16 cellular contexts compared by ENCODE assay signal in genomic region chr12:53990311-53991076, GRCh38. TPM values are rescaled to one million over a fixed set of nuclear protein-coding genes. Genes with fewer than 3 reads are reported as not detected.
DNase-seq lines count a peak whose midpoint lies in the region; ATAC-seq, FAIRE-seq and TF ChIP-seq lines count a peak whose summit lies in the region.
"Had no signal": no experiment of that assay in that cellular context is flagged by ENCODE, and none has a peak within 500 bp of the region (broad histone marks: within the 10 kb centered on the region; RNA-seq: fewer than 3 reads in every experiment).

No MANE protein-coding gene starts in this region.

- FAIRE-seq in keratinocyte (lab: Jason Lieb, UNC) = no peak
- FAIRE-seq: astrocyte, GM18507 had no signal

- CTCF ChIA-PET in HEK293 (lab: Yijun Ruan, JAX) = interaction anchor here (0.5 to 3.0 kb wide), 16 partner anchors 10 to 403 kb away, joined by 3 to 25 read pairs (median 4); partner anchors contain the start of gene HOXC8
- CTCF ChIA-PET in CD8-positive, alpha-beta T cell (lab: Charles Lee) = interaction anchor here (0.6 to 4.5 kb wide), 9 partner anchors 11 to 288 kb away, joined by 3 to 29 read pairs (median 4); no protein-coding TSS in a partner anchor

- H3K4me3 Mint-ChIP-seq in CD8-positive, alpha-beta T cell = no peak overlapping the region

- no peak for TF ChIP-seq CTCF in HEK293 (tag by site-specific recombination; IDR thresholded peaks at IDR 0.05)
- TF ChIP-seq CTCF in keratinocyte (optimal IDR thresholded peaks at IDR 0.05 in 1 of 3, IDR thresholded peaks at IDR 0.05 in 1 of 3, conservative IDR thresholded peaks at IDR 0.05 in 1 of 3; ENCODE audit: extremely low read depth in 1 of 3, insufficient read depth in 2 of 3, low read length in 3 of 3) = no peak
- TF ChIP-seq CTCF in CD8-positive, alpha-beta T cell (IDR thresholded peaks at IDR 0.05) = no peak

- no peaks in the 10 kb centered on the region for H3K9me1 ChIP-seq in keratinocyte (ENCODE audit: control insufficient read depth, extremely low read depth, insufficient read depth, low read length)

- H3K36me3 Mint-ChIP-seq in CD8-positive, alpha-beta T cell = no peaks in the 10 kb centered on the region
- H3K36me3 Mint-ChIP-seq: CD4-positive, alpha-beta memory T cell had no signal

- no peak overlapping the region for H3K9ac ChIP-seq in keratinocyte (ENCODE audit: control insufficient read depth, extremely low read depth, insufficient read depth, low read length)
- peak overlapping the region; percentile 99 for H3K9ac ChIP-seq in skeletal muscle satellite cell (ENCODE audit: low read depth, low read length)

- H3K4me2 ChIP-seq in keratinocyte (ENCODE audit: control insufficient read depth, extremely low read depth, insufficient read depth, low read depth, low read length) = peak overlapping the region; percentile 12
- H3K4me2 ChIP-seq in skeletal muscle satellite cell (ENCODE audit: low read length) = peak overlapping the region; percentile 100

- POLR2A ChIA-PET in HEK293 (lab: Yijun Ruan, JAX) = interaction anchor here (1.8 kb wide), 1 partner anchor 10 kb away, joined by 10 read pairs; the partner anchor contains the start of gene HOXC9
- POLR2A ChIA-PET in CD8-positive, alpha-beta T cell (lab: Charles Lee) = interaction anchor here (0.6 to 1.1 kb wide), 2 partner anchors 15 to 206 kb away, joined by 3 to 6 read pairs; partner anchors contain the start of gene HOTAIR

- no peak for ATAC-seq in CD8-positive, alpha-beta T cell
- ATAC-seq in HG02885 (IDR thresholded peaks at IDR 0.05; ENCODE audit: poor library complexity, unreplicated experiment) = no peak

- no peaks in the 10 kb centered on the region for H4K20me1 ChIP-seq in keratinocyte (ENCODE audit: control insufficient read depth, extremely low read depth, insufficient read depth, low read length)

- H3K4me3 ChIP-seq in HEK293 (ENCODE audit: low read depth, low read length) (no peak overlapping the region), keratinocyte (ENCODE audit: control insufficient read depth in 2 of 3, extremely low read depth in 1 of 3, insufficient read depth in 2 of 3, low read depth in 1 of 3, low read length in 3 of 3) (no peak overlapping the region), skeletal muscle satellite cell (ENCODE audit: low read length) (peak overlapping the region; percentile 93)
- no peak overlapping the region for H3K4me3 ChIP-seq in CD8-positive, alpha-beta T cell (ENCODE audit: low read depth, low read length)

- no peak overlapping the region for H2AFZ ChIP-seq in keratinocyte (ENCODE audit: control insufficient read depth, low read length)

- H3K27ac ChIP-seq in HEK293 (ENCODE audit: extremely low read depth, low read depth, low read length) (peak overlapping the region; percentile 71), keratinocyte (ENCODE audit: control insufficient read depth, insufficient read depth, low read length) (no peak overlapping the region)
- no peak overlapping the region for H3K27ac ChIP-seq in CD8-positive, alpha-beta T cell (ENCODE audit: low read depth, low read length)

- H3K9me3 ChIP-seq in HEK293 (ENCODE audit: control insufficient read depth, insufficient read depth, low read depth, low read length) (no peaks in the 10 kb centered on the region), keratinocyte (ENCODE audit: control insufficient read depth, low read depth, low read length) (no peaks in the 10 kb centered on the region), skeletal muscle satellite cell (replicated peaks; ENCODE audit: low read length) (no peaks in the 10 kb centered on the region)
- H3K9me3 ChIP-seq in CD8-positive, alpha-beta T cell (ENCODE audit: low read length) = no peaks in the 10 kb centered on the region

- no peaks in the 10 kb centered on the region for H3K27me3 ChIP-seq in keratinocyte (ENCODE audit: control insufficient read depth, extremely low read depth, insufficient read depth, low read length)
- no peaks in the 10 kb centered on the region for H3K27me3 ChIP-seq in skeletal muscle satellite cell (ENCODE audit: control insufficient read depth, insufficient read depth, low read length)
- peaks cover 96% of the 10 kb centered on the region for H3K27me3 ChIP-seq in CD8-positive, alpha-beta T cell (ENCODE audit: insufficient read depth, low read length)

- H3K27me3 Mint-ChIP-seq in CD8-positive, alpha-beta T cell (ENCODE audit: low read depth) = peaks cover 92% of the 10 kb centered on the region

- no peaks in the 10 kb centered on the region for H3K36me3 ChIP-seq in HEK293 (ENCODE audit: control insufficient read depth in 2 of 2, insufficient read depth in 1 of 2, low read length in 2 of 2)
- H3K36me3 ChIP-seq in keratinocyte (ENCODE audit: control insufficient read depth in 2 of 2, extremely low read depth in 1 of 2, insufficient read depth in 2 of 2, low read length in 2 of 2) = peaks cover 0 to 2% of the 10 kb centered on the region in 2 experiments
- no peaks in the 10 kb centered on the region for H3K36me3 ChIP-seq in skeletal muscle satellite cell (ENCODE audit: insufficient read depth, low read length)
- H3K36me3 ChIP-seq in CD8-positive, alpha-beta T cell (ENCODE audit: insufficient read depth, low read length) = no peaks in the 10 kb centered on the region

- peaks cover 36% of the 10 kb centered on the region for H3K4me1 ChIP-seq in HEK293 (ENCODE audit: control insufficient read depth, insufficient read depth, low read length)
- peaks cover 35% of the 10 kb centered on the region for H3K4me1 ChIP-seq in keratinocyte (ENCODE audit: control insufficient read depth, extremely low read depth, insufficient read depth, low read length)
- H3K4me1 ChIP-seq in skeletal muscle satellite cell (ENCODE audit: control insufficient read depth, insufficient read depth, low read length) = peaks cover 63% of the 10 kb centered on the region
- peaks cover 34% of the 10 kb centered on the region for H3K4me1 ChIP-seq in CD8-positive, alpha-beta T cell (ENCODE audit: insufficient read depth, low read length)

- intact Hi-C loops in CD8-positive, alpha-beta T cell (cut with DNase I, micrococcal nuclease) = no loop called here

- H3K9me3 Mint-ChIP-seq in CD8-positive, alpha-beta T cell = no peaks in the 10 kb centered on the region
- H3K9me3 Mint-ChIP-seq: activated T-helper 2 cell treated with anti-CD3 and anti-CD28 coated beads, Interferon-gamma antibody, Interleukin-2, Interleukin-4, amounts not matched to agents 10 μg/mL and 5 μg/mL and 100 μg/mL, durations not matched to agents 14 hours and 24 hours and 36 hours had no signal

- peaks cover 97% of the 10 kb centered on the region for H3K79me2 ChIP-seq in keratinocyte (ENCODE audit: control insufficient read depth, insufficient read depth, low read length)

- H3K4me1 Mint-ChIP-seq in CD8-positive, alpha-beta T cell (ENCODE audit: low read depth) = peaks cover 41% of the 10 kb centered on the region

- H3K27ac Mint-ChIP-seq in CD8-positive, alpha-beta T cell = no peak overlapping the region
- H3K27ac Mint-ChIP-seq: activated T-helper 2 cell treated with anti-CD3 and anti-CD28 coated beads, Interferon-gamma antibody, Interleukin-2, Interleukin-4, amounts not matched to agents 10 μg/mL and 5 μg/mL and 100 μg/mL, durations not matched to agents 14 hours and 24 hours and 36 hours had no signal

- dilution Hi-C loops in keratinocyte (cut with MboI; ENCODE audit: extremely low pct_ligation_motif_present, low sequenced_read_pairs) = no loop called here

- DNase-seq in NCI-H69 (lab: John Stamatoyannopoulos, UW) (peak; percentile 86), keratinocyte (ENCODE audit: low read depth, low spot score) (no peak)
- no peak for DNase-seq in CD8-positive, alpha-beta T cell
- DNase-seq in stimulated activated CD8-positive, alpha-beta memory T cell treated with anti-CD3 and anti-CD28 coated beads, Interleukin-4, amount 100 ng/mL, for 48 hours = no peak
- DNase-seq: CD4-positive, alpha-beta memory T cell; H7; MV-4-11; NCI-H345; stimulated activated CD4-positive, alpha-beta T cell treated with anti-CD3 and anti-CD28 coated beads, Interleukin-4, amount 100 ng/mL, for 4 hours; stimulated activated naive CD4-positive, alpha-beta T cell treated with Interleukin-2 at 50 U/mL for 16 hours had no signal

RNA-seq across cellular contexts. Expression of gene HOXC10, which starts 5.5 kb away (rescaled TPM):
- 7.3 to 33.1 TPM (median 14.1 TPM) in 3 replicates for polyA plus RNA-seq in keratinocyte
- polyA plus RNA-seq in keratinocyte (2011; ENCODE audit: low read depth) = 19.6 TPM
- polyA plus RNA-seq in keratinocyte (2011; cell fraction: cytosol; rRNA removed) = 24.3 and 25.3 TPM in 2 replicates
- polyA plus RNA-seq in keratinocyte (2011; cell fraction: nucleus; rRNA removed) = 11.5 and 14.8 TPM in 2 replicates
- polyA plus RNA-seq in keratinocyte (2012; ENCODE audit: low replicate concordance) = 26.1 and 26.3 TPM in 2 replicates
- polyA minus RNA-seq in keratinocyte = 5.1 to 26.1 TPM (median 7.3 TPM) in 3 replicates
- 21.1 TPM for polyA minus RNA-seq in keratinocyte (2011; cell fraction: cytosol; rRNA and poly(A)+ RNA removed)
- polyA minus RNA-seq in keratinocyte (2011; cell fraction: nucleus; rRNA and poly(A)+ RNA removed) = 4.0 and 6.6 TPM in 2 replicates
- total RNA-seq in skeletal muscle satellite cell (2012; rRNA removed) = 1.8 and 3.7 TPM in 2 replicates
- total RNA-seq in CD8-positive, alpha-beta T cell = not detected
- total RNA-seq: activated T-helper 2 cell treated with anti-CD3 and anti-CD28 coated beads, Interferon-gamma antibody, Interleukin-2, Interleukin-4, amounts not matched to agents 10 μg/mL and 5 μg/mL and 100 μg/mL, durations not matched to agents 14 hours and 24 hours and 36 hours; astrocyte; CD4-positive, alpha-beta memory T cell; H7 had no signal
- polyA plus RNA-seq: CD4-positive, alpha-beta memory T cell had no signal

RNA-seq across cellular contexts. Expression of gene HOXC9, which starts 9.5 kb away (rescaled TPM):
- polyA plus RNA-seq in keratinocyte = 1.1 to 3.3 TPM (median 1.8 TPM) in 3 replicates
- 2.9 TPM for polyA plus RNA-seq in keratinocyte (2011; ENCODE audit: low read depth)
- 2.4 and 2.9 TPM in 2 replicates for polyA plus RNA-seq in keratinocyte (2011; cell fraction: cytosol; rRNA removed)
- 3.1 and 3.7 TPM in 2 replicates for polyA plus RNA-seq in keratinocyte (2011; cell fraction: nucleus; rRNA removed)
- 3.5 and 4.4 TPM in 2 replicates for polyA plus RNA-seq in keratinocyte (2012; ENCODE audit: low replicate concordance)
- 0.23 to 1.4 TPM (median 0.90 TPM) in 3 replicates for polyA minus RNA-seq in keratinocyte
- 2.1 TPM for polyA minus RNA-seq in keratinocyte (2011; cell fraction: cytosol; rRNA and poly(A)+ RNA removed)
- 1.2 and 1.4 TPM in 2 replicates for polyA minus RNA-seq in keratinocyte (2011; cell fraction: nucleus; rRNA and poly(A)+ RNA removed)
- total RNA-seq in skeletal muscle satellite cell (2012; rRNA removed) = 4.1 and 7.6 TPM in 2 replicates
- total RNA-seq in CD8-positive, alpha-beta T cell = not detected
- total RNA-seq: activated T-helper 2 cell treated with anti-CD3 and anti-CD28 coated beads, Interferon-gamma antibody, Interleukin-2, Interleukin-4, amounts not matched to agents 10 μg/mL and 5 μg/mL and 100 μg/mL, durations not matched to agents 14 hours and 24 hours and 36 hours; astrocyte; CD4-positive, alpha-beta memory T cell; H7 had no signal
- polyA plus RNA-seq: CD4-positive, alpha-beta memory T cell had no signal

RNA-seq across cellular contexts. Expression of gene HOTAIR, which starts 15.7 kb away (rescaled TPM):
- polyA plus RNA-seq in keratinocyte = 2.5 to 4.0 TPM (median 2.9 TPM) in 3 replicates
- 3.5 TPM for polyA plus RNA-seq in keratinocyte (2011; ENCODE audit: low read depth)
- 2.4 and 2.8 TPM in 2 replicates for polyA plus RNA-seq in keratinocyte (2011; cell fraction: cytosol; rRNA removed)
- polyA plus RNA-seq in keratinocyte (2011; cell fraction: nucleus; rRNA removed) = 7.6 and 8.3 TPM in 2 replicates
- 1.2 and 3.3 TPM in 2 replicates for polyA plus RNA-seq in keratinocyte (2012; ENCODE audit: low replicate concordance)
- 0.22 to 0.92 TPM (median 0.56 TPM) in 3 replicates for polyA minus RNA-seq in keratinocyte
- polyA minus RNA-seq in keratinocyte (2011; cell fraction: cytosol; rRNA and poly(A)+ RNA removed) = 0.96 TPM
- polyA minus RNA-seq in keratinocyte (2011; cell fraction: nucleus; rRNA and poly(A)+ RNA removed) = 0.53 and 0.85 TPM in 2 replicates
- total RNA-seq in skeletal muscle satellite cell (2012; rRNA removed) = 0.22 and 0.25 TPM in 2 replicates
- not detected for total RNA-seq in CD8-positive, alpha-beta T cell
- total RNA-seq: activated T-helper 2 cell treated with anti-CD3 and anti-CD28 coated beads, Interferon-gamma antibody, Interleukin-2, Interleukin-4, amounts not matched to agents 10 μg/mL and 5 μg/mL and 100 μg/mL, durations not matched to agents 14 hours and 24 hours and 36 hours; astrocyte; CD4-positive, alpha-beta memory T cell; H7 had no signal
- polyA plus RNA-seq: CD4-positive, alpha-beta memory T cell had no signal

RNA-seq across cellular contexts. Expression of gene HOXC11, which starts 17.6 kb away (rescaled TPM):
- polyA plus RNA-seq in keratinocyte = 1.2 to 2.4 TPM (median 1.6 TPM) in 3 replicates
- 1.1 TPM for polyA plus RNA-seq in keratinocyte (2011; ENCODE audit: low read depth)
- 0.92 and 1.9 TPM in 2 replicates for polyA plus RNA-seq in keratinocyte (2011; cell fraction: cytosol; rRNA removed)
- polyA plus RNA-seq in keratinocyte (2011; cell fraction: nucleus; rRNA removed) = 3.5 and 5.5 TPM in 2 replicates
- polyA plus RNA-seq in keratinocyte (2012; ENCODE audit: low replicate concordance) = 5.1 and 6.3 TPM in 2 replicates
- 1.2 to 2.3 TPM (median 1.3 TPM) in 3 replicates for polyA minus RNA-seq in keratinocyte
- polyA minus RNA-seq in keratinocyte (2011; cell fraction: cytosol; rRNA and poly(A)+ RNA removed) = 2.3 TPM
- 1.6 and 2.2 TPM in 2 replicates for polyA minus RNA-seq in keratinocyte (2011; cell fraction: nucleus; rRNA and poly(A)+ RNA removed)
- total RNA-seq in skeletal muscle satellite cell (2012; rRNA removed) = under 0.01 and 0.22 TPM in 2 replicates
- total RNA-seq in CD8-positive, alpha-beta T cell = not detected
- total RNA-seq: activated T-helper 2 cell treated with anti-CD3 and anti-CD28 coated beads, Interferon-gamma antibody, Interleukin-2, Interleukin-4, amounts not matched to agents 10 μg/mL and 5 μg/mL and 100 μg/mL, durations not matched to agents 14 hours and 24 hours and 36 hours; astrocyte; CD4-positive, alpha-beta memory T cell; H7 had no signal
- polyA plus RNA-seq: CD4-positive, alpha-beta memory T cell had no signal

RNA-seq across cellular contexts. Expression of gene HOXC8, which starts 18.3 kb away (rescaled TPM):
- polyA plus RNA-seq in keratinocyte = 1.8 to 3.8 TPM (median 2.0 TPM) in 3 replicates
- polyA plus RNA-seq in keratinocyte (2011; ENCODE audit: low read depth) = 2.1 TPM
- 3.3 TPM in 2 replicates for polyA plus RNA-seq in keratinocyte (2011; cell fraction: cytosol; rRNA removed)
- 4.2 and 4.7 TPM in 2 replicates for polyA plus RNA-seq in keratinocyte (2011; cell fraction: nucleus; rRNA removed)
- 2.0 and 3.3 TPM in 2 replicates for polyA plus RNA-seq in keratinocyte (2012; ENCODE audit: low replicate concordance)
- polyA minus RNA-seq in keratinocyte = 1.3 to 2.3 TPM (median 1.5 TPM) in 3 replicates
- 2.1 TPM for polyA minus RNA-seq in keratinocyte (2011; cell fraction: cytosol; rRNA and poly(A)+ RNA removed)
- 1.4 and 1.6 TPM in 2 replicates for polyA minus RNA-seq in keratinocyte (2011; cell fraction: nucleus; rRNA and poly(A)+ RNA removed)
- total RNA-seq in skeletal muscle satellite cell (2012; rRNA removed) = 3.1 and 4.8 TPM in 2 replicates
- total RNA-seq in CD8-positive, alpha-beta T cell = not detected
- total RNA-seq: activated T-helper 2 cell treated with anti-CD3 and anti-CD28 coated beads, Interferon-gamma antibody, Interleukin-2, Interleukin-4, amounts not matched to agents 10 μg/mL and 5 μg/mL and 100 μg/mL, durations not matched to agents 14 hours and 24 hours and 36 hours; astrocyte; CD4-positive, alpha-beta memory T cell; H7 had no signal
- polyA plus RNA-seq: CD4-positive, alpha-beta memory T cell had no signal
